Comparison of ENCODE assay signal across 8 cellular contexts in the genomic region with DNA sequence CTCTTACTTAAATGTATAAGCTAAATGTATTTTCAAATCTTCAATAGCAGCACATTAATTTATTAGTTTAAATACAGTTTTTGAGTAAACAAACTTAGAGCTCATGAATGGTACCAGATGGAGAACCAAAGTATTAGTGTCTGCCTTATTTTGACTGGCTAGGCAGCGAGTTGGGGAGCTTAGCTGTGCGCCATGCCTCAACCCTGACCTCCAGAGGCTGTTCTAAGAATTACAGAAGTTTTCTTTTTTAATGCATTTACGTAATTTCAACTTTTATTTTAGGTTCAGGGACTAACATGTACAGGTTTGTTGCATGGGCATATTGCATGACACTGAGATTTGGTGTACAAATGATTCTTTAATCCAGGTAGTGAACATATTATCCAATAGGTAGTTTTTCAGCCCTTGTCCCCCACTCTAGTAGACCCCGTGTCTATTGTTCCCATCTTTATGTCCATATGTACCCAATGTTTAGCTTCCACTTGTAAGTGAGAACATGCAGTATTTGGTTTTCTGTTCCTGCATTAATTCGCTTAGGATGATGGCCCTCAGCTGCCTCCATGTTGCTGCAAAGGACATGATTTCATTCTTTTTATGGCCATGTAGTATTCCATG.
DNase-seq lines count a peak whose midpoint lies in the region; ATAC-seq and TF ChIP-seq lines count a peak whose summit lies in the region.

No MANE protein-coding gene starts in this region.

- no peak for TF ChIP-seq POLR2A in right lobe of liver (IDR thresholded peaks at IDR 0.05)

- H3K27ac Mint-ChIP-seq in activated CD4-positive, alpha-beta memory T cell treated with anti-CD3 and anti-CD28 coated beads for 36 hours, result no peak overlapping the region
- H3K27ac Mint-ChIP-seq in activated CD4-positive, alpha-beta memory T cell treated with anti-CD3 and anti-CD28 coated beads, Interleukin-2, amount 10 ng/mL, durations not matched to agents 7 days and 5 days, result no peak overlapping the region
- no peak overlapping the region for H3K27ac Mint-ChIP-seq in CD8-positive, alpha-beta memory T cell

- no peaks in the 10 kb centered on the region for H3K27me3 ChIP-seq in H7 (ENCODE audit: control insufficient read depth, insufficient read depth, low read length)
- no peaks in the 10 kb centered on the region for H3K27me3 ChIP-seq in right lobe of liver
- no peaks in the 10 kb centered on the region for H3K27me3 ChIP-seq in CD8-positive, alpha-beta memory T cell (ENCODE audit: insufficient read depth, low read length, poor library complexity, severe bottlenecking)

- CTCF ChIA-PET in activated CD4-positive, alpha-beta memory T cell treated with anti-CD3 and anti-CD28 coated beads for 36 hours (lab: Charles Lee), result interaction anchor here (0.8 to 1.1 kb wide), 6 partner anchors 9 to 452 kb away, joined by 3 to 5 read pairs (median 3); no protein-coding TSS in a partner anchor
- CTCF ChIA-PET in activated CD4-positive, alpha-beta memory T cell treated with anti-CD3 and anti-CD28 coated beads, Interleukin-2, amount 10 ng/mL, durations not matched to agents 7 days and 5 days (lab: Charles Lee), result interaction anchor here (0.8 to 2.0 kb wide), 7 partner anchors 9 to 111 kb away, joined by 3 to 8 read pairs (median 3); no protein-coding TSS in a partner anchor
- CTCF ChIA-PET in CD8-positive, alpha-beta memory T cell (lab: Charles Lee), result no interaction called here

- H3K27ac ChIP-seq in right lobe of liver, result no peak overlapping the region
- H3K27ac ChIP-seq in CD8-positive, alpha-beta memory T cell (ENCODE audit: low read depth, low read length), result no peak overlapping the region

- H3K4me3 ChIP-seq in H7 (ENCODE audit: insufficient read depth, low read depth, low read length), result no peak overlapping the region
- no peak overlapping the region for H3K4me3 ChIP-seq in right lobe of liver
- no peak overlapping the region for H3K4me3 ChIP-seq in CD8-positive, alpha-beta memory T cell (ENCODE audit: low read length)

- no peaks in the 10 kb centered on the region for H3K9me3 ChIP-seq in right lobe of liver
- no peaks in the 10 kb centered on the region for H3K9me3 ChIP-seq in CD8-positive, alpha-beta memory T cell (ENCODE audit: low read length)

- no peak overlapping the region for H3K4me3 Mint-ChIP-seq in activated CD4-positive, alpha-beta memory T cell treated with anti-CD3 and anti-CD28 coated beads for 36 hours
- no peak overlapping the region for H3K4me3 Mint-ChIP-seq in activated CD4-positive, alpha-beta memory T cell treated with anti-CD3 and anti-CD28 coated beads, Interleukin-2, amount 10 ng/mL, durations not matched to agents 7 days and 5 days
- no peak overlapping the region for H3K4me3 Mint-ChIP-seq in CD8-positive, alpha-beta memory T cell

- H3K4me1 ChIP-seq in right lobe of liver, result no peaks in the 10 kb centered on the region
- H3K4me1 ChIP-seq in CD8-positive, alpha-beta memory T cell (ENCODE audit: insufficient read depth, low read length), result no peaks in the 10 kb centered on the region

- no peaks in the 10 kb centered on the region for H3K27me3 Mint-ChIP-seq in activated CD4-positive, alpha-beta memory T cell treated with anti-CD3 and anti-CD28 coated beads for 36 hours
- no peaks in the 10 kb centered on the region for H3K27me3 Mint-ChIP-seq in activated CD4-positive, alpha-beta memory T cell treated with anti-CD3 and anti-CD28 coated beads, Interleukin-2, amount 10 ng/mL, durations not matched to agents 7 days and 5 days
- H3K27me3 Mint-ChIP-seq in CD8-positive, alpha-beta memory T cell, result peaks cover 0 to 2% of the 10 kb centered on the region in 2 donors

- H3K9me3 Mint-ChIP-seq in activated CD4-positive, alpha-beta memory T cell treated with anti-CD3 and anti-CD28 coated beads for 36 hours, result no peaks in the 10 kb centered on the region
- H3K9me3 Mint-ChIP-seq in activated CD4-positive, alpha-beta memory T cell treated with anti-CD3 and anti-CD28 coated beads, Interleukin-2, amount 10 ng/mL, durations not matched to agents 7 days and 5 days, result no peaks in the 10 kb centered on the region
- H3K9me3 Mint-ChIP-seq in CD8-positive, alpha-beta memory T cell, result peaks cover 0 to 5% (median 2%) of the 10 kb centered on the region in 5 donors

- ATAC-seq in right lobe of liver, result peak; percentile 64 to 77 (median 73)

- peak; percentile 46 to 67 (median 64) for TF ChIP-seq CTCF in right lobe of liver (IDR thresholded peaks at IDR 0.05)

- H3K36me3 ChIP-seq in H7 (replicated peaks; ENCODE audit: control insufficient read depth, insufficient read depth, low read length) (no peaks in the 10 kb centered on the region), right lobe of liver (no peaks in the 10 kb centered on the region)
- no peaks in the 10 kb centered on the region for H3K36me3 ChIP-seq in CD8-positive, alpha-beta memory T cell (ENCODE audit: insufficient read depth, low read length)

- 23% methylated on average over 5 of the region's 5 CpGs for WGBS in right lobe of liver (ENCODE audit: insufficient coverage, low coverage, low lambda C conversion rate, missing lambda C conversion rate)

- no peaks in the 10 kb centered on the region for H3K36me3 Mint-ChIP-seq in activated CD4-positive, alpha-beta memory T cell treated with anti-CD3 and anti-CD28 coated beads for 36 hours
- H3K36me3 Mint-ChIP-seq in activated CD4-positive, alpha-beta memory T cell treated with anti-CD3 and anti-CD28 coated beads, Interleukin-2, amount 10 ng/mL, durations not matched to agents 7 days and 5 days (ENCODE audit: low read depth), result no peaks in the 10 kb centered on the region
- no peaks in the 10 kb centered on the region for H3K36me3 Mint-ChIP-seq in CD8-positive, alpha-beta memory T cell

- POLR2A ChIA-PET in activated CD4-positive, alpha-beta memory T cell treated with anti-CD3 and anti-CD28 coated beads for 36 hours (lab: Charles Lee), result no interaction called here
- POLR2A ChIA-PET in activated CD4-positive, alpha-beta memory T cell treated with anti-CD3 and anti-CD28 coated beads, Interleukin-2, amount 10 ng/mL, durations not matched to agents 7 days and 5 days (lab: Charles Lee), result no interaction called here
- POLR2A ChIA-PET in CD8-positive, alpha-beta memory T cell (lab: Charles Lee), result no interaction called here

- peak; percentile 12 for DNase-seq in activated CD4-positive, alpha-beta memory T cell treated with anti-CD3 and anti-CD28 coated beads for 36 hours
- DNase-seq in activated CD4-positive, alpha-beta memory T cell treated with anti-CD3 and anti-CD28 coated beads, Interleukin-2, amount 10 ng/mL, durations not matched to agents 7 days and 5 days, result no peak
- DNase-seq in H7 (peak; percentile 34), Kasumi-1 (lab: John Stamatoyannopoulos, UW) (peak; percentile 49 to 69), amniotic epithelial cell (ENCODE audit: low read depth) (peak; percentile 62), right lobe of liver (peak in 1 of 3 donors; percentile 23)
- DNase-seq in stimulated activated CD4-positive, alpha-beta T cell treated with anti-CD3 and anti-CD28 coated beads, Interleukin-4, amount 100 ng/mL, for 24 hours, result no peak
- DNase-seq in CD8-positive, alpha-beta memory T cell, result no peak

- no peaks in the 10 kb centered on the region for H3K4me1 Mint-ChIP-seq in activated CD4-positive, alpha-beta memory T cell treated with anti-CD3 and anti-CD28 coated beads for 36 hours (ENCODE audit: low read depth)
- no peaks in the 10 kb centered on the region for H3K4me1 Mint-ChIP-seq in activated CD4-positive, alpha-beta memory T cell treated with anti-CD3 and anti-CD28 coated beads, Interleukin-2, amount 10 ng/mL, durations not matched to agents 7 days and 5 days
- H3K4me1 Mint-ChIP-seq in CD8-positive, alpha-beta memory T cell, result no peaks in the 10 kb centered on the region

- intact Hi-C loops in activated CD4-positive, alpha-beta memory T cell treated with anti-CD3 and anti-CD28 coated beads for 36 hours (cut with micrococcal nuclease), result no loop called here
- intact Hi-C loops in right lobe of liver (cut with DNase I), result no loop called here

Comparison
In these comparisons a context has a peak if more than half of its experiments do, and no peak if none do; other contexts are left out.
1. DNase-seq: peak in activated CD4-positive, alpha-beta memory T cell treated with anti-CD3 and anti-CD28 coated beads for 36 hours (single experiment), H7 (single experiment), Kasumi-1 (2 of 2) and amniotic epithelial cell (single experiment); none in activated CD4-positive, alpha-beta memory T cell treated with anti-CD3 and anti-CD28 coated beads, Interleukin-2, amount 10 ng/mL, durations not matched to agents 7 days and 5 days (single experiment), stimulated activated CD4-positive, alpha-beta T cell treated with anti-CD3 and anti-CD28 coated beads, Interleukin-4, amount 100 ng/mL, for 24 hours (single experiment) and CD8-positive, alpha-beta memory T cell (0 of 5).